8 cellular contexts compared by ENCODE assay signal in genomic region chr9:124110307-124110915, GRCh38.
DNase-seq lines count a peak whose midpoint lies in the region; ATAC-seq and TF ChIP-seq lines count a peak whose summit lies in the region.

No MANE protein-coding gene starts in this region.

- WGBS in right cardiac atrium, result 33% methylated on average over 16 of the region's 16 CpGs

- no peak overlapping the region for H3K4me3 Mint-ChIP-seq in activated naive CD4-positive, alpha-beta T cell treated with anti-CD3 and anti-CD28 coated beads for 36 hours
- H3K4me3 Mint-ChIP-seq in stimulated activated memory B cell treated with anti-CD40 and anti-IgM and Interleukin-4, amounts not matched to agents 10 μg/mL and 1 μg/mL and 100 μg/mL, for 72 hours, result no peak overlapping the region

- H3K4me1 Mint-ChIP-seq in activated naive CD4-positive, alpha-beta T cell treated with anti-CD3 and anti-CD28 coated beads for 36 hours (ENCODE audit: low read depth), result no peaks in the 10 kb centered on the region
- H3K4me1 Mint-ChIP-seq in stimulated activated memory B cell treated with anti-CD40 and anti-IgM and Interleukin-4, amounts not matched to agents 10 μg/mL and 1 μg/mL and 100 μg/mL, for 72 hours, result peaks cover 12% of the 10 kb centered on the region

- H3K27ac Mint-ChIP-seq in activated naive CD4-positive, alpha-beta T cell treated with anti-CD3 and anti-CD28 coated beads for 36 hours, result no peak overlapping the region
- no peak overlapping the region for H3K27ac Mint-ChIP-seq in stimulated activated memory B cell treated with anti-CD40 and anti-IgM and Interleukin-4, amounts not matched to agents 10 μg/mL and 1 μg/mL and 100 μg/mL, for 72 hours

- no peaks in the 10 kb centered on the region for H3K27me3 ChIP-seq in right cardiac atrium (ENCODE audit: control insufficient read depth, insufficient read depth)

- H3K27me3 Mint-ChIP-seq in activated naive CD4-positive, alpha-beta T cell treated with anti-CD3 and anti-CD28 coated beads for 36 hours (ENCODE audit: low read depth), result peaks cover 31% of the 10 kb centered on the region
- H3K27me3 Mint-ChIP-seq in stimulated activated memory B cell treated with anti-CD40 and anti-IgM and Interleukin-4, amounts not matched to agents 10 μg/mL and 1 μg/mL and 100 μg/mL, for 72 hours, result peaks cover 48% of the 10 kb centered on the region

- DNase-seq in ELR (ENCODE audit: low read depth), result peak; percentile 75
- DNase-seq in NB4 (ENCODE audit: low read depth), result peak; percentile 76
- DNase-seq in activated naive CD4-positive, alpha-beta T cell treated with anti-CD3 and anti-CD28 coated beads for 36 hours, result peak; percentile 71
- peak; percentile 46 to 85 (median 73) for DNase-seq in right cardiac atrium
- DNase-seq in stimulated activated CD4-positive, alpha-beta T cell treated with anti-CD3 and anti-CD28 coated beads, Interleukin-15, amount 100 ng/mL, for 24 hours, result peak; percentile 55
- DNase-seq in NCI-H146 (lab: John Stamatoyannopoulos, UW), result no peak

- intact Hi-C loops in activated naive CD4-positive, alpha-beta T cell treated with anti-CD3 and anti-CD28 coated beads for 36 hours (cut with micrococcal nuclease), result loop anchor here (10.0 kb wide), 1 partner anchor 566 kb away; no protein-coding TSS in a partner anchor
- intact Hi-C loops in right cardiac atrium (cut with DNase I), result no loop called here

- peak; percentile 65 to 68 for ATAC-seq in right cardiac atrium
- no peak for ATAC-seq in stimulated activated memory B cell treated with anti-CD40 and anti-IgM and Interleukin-4, amounts not matched to agents 10 μg/mL and 1 μg/mL and 100 μg/mL, for 72 hours
- ATAC-seq in GM21619 (IDR thresholded peaks at IDR 0.05; ENCODE audit: unreplicated experiment), result no peak

- H3K36me3 Mint-ChIP-seq in activated naive CD4-positive, alpha-beta T cell treated with anti-CD3 and anti-CD28 coated beads for 36 hours (ENCODE audit: low read depth), result no peaks in the 10 kb centered on the region
- no peaks in the 10 kb centered on the region for H3K36me3 Mint-ChIP-seq in stimulated activated memory B cell treated with anti-CD40 and anti-IgM and Interleukin-4, amounts not matched to agents 10 μg/mL and 1 μg/mL and 100 μg/mL, for 72 hours

- TF ChIP-seq CTCF in NB4 (IDR thresholded peaks at IDR 0.05; ENCODE audit: low read depth, low read length), result no peak

- no peaks in the 10 kb centered on the region for H3K9me3 ChIP-seq in right cardiac atrium (ENCODE audit: control insufficient read depth, low read length)

- CTCF ChIA-PET in activated naive CD4-positive, alpha-beta T cell treated with anti-CD3 and anti-CD28 coated beads for 36 hours (lab: Charles Lee), result interaction anchor here (1.3 kb wide), 1 partner anchor 9 kb away, joined by 3 read pairs; no protein-coding TSS in a partner anchor

- no peak for TF ChIP-seq POLR2A in NB4 (IDR thresholded peaks at IDR 0.05; ENCODE audit: extremely low read depth, insufficient read length)

- H3K4me3 ChIP-seq in NB4 (ENCODE audit: low read depth, low read length) (no peak overlapping the region), right cardiac atrium (ENCODE audit: low read length) (no peak overlapping the region)

- H3K27ac ChIP-seq in right cardiac atrium (ENCODE audit: low read length), result no peak overlapping the region

- no peaks in the 10 kb centered on the region for H3K9me3 Mint-ChIP-seq in activated naive CD4-positive, alpha-beta T cell treated with anti-CD3 and anti-CD28 coated beads for 36 hours
- H3K9me3 Mint-ChIP-seq in stimulated activated memory B cell treated with anti-CD40 and anti-IgM and Interleukin-4, amounts not matched to agents 10 μg/mL and 1 μg/mL and 100 μg/mL, for 72 hours, result peaks cover 4% of the 10 kb centered on the region

- no peaks in the 10 kb centered on the region for H3K4me1 ChIP-seq in right cardiac atrium (ENCODE audit: control insufficient read depth, insufficient read depth, low read length)

Comparison
In these comparisons a context has a peak if more than half of its experiments do, and no peak if none do; other contexts are left out.
1. ATAC-seq: peak in right cardiac atrium (2 of 2); none in stimulated activated memory B cell treated with anti-CD40 and anti-IgM and Interleukin-4, amounts not matched to agents 10 μg/mL and 1 μg/mL and 100 μg/mL, for 72 hours (single experiment) and GM21619 (single experiment).